Comparison of ENCODE assay signal across 1 cellular context in genomic region chr6:6684365-6684833, GRCh38.
TF ChIP-seq lines count a peak whose summit lies in the region.

No MANE protein-coding gene starts in this region.

TF ChIP-seq in GM12878, 131 proteins besides CTCF, POLR2A, EP300 and RAD21 (continued from another document and continues in another):
- TF ChIP-seq, protein P1, sequence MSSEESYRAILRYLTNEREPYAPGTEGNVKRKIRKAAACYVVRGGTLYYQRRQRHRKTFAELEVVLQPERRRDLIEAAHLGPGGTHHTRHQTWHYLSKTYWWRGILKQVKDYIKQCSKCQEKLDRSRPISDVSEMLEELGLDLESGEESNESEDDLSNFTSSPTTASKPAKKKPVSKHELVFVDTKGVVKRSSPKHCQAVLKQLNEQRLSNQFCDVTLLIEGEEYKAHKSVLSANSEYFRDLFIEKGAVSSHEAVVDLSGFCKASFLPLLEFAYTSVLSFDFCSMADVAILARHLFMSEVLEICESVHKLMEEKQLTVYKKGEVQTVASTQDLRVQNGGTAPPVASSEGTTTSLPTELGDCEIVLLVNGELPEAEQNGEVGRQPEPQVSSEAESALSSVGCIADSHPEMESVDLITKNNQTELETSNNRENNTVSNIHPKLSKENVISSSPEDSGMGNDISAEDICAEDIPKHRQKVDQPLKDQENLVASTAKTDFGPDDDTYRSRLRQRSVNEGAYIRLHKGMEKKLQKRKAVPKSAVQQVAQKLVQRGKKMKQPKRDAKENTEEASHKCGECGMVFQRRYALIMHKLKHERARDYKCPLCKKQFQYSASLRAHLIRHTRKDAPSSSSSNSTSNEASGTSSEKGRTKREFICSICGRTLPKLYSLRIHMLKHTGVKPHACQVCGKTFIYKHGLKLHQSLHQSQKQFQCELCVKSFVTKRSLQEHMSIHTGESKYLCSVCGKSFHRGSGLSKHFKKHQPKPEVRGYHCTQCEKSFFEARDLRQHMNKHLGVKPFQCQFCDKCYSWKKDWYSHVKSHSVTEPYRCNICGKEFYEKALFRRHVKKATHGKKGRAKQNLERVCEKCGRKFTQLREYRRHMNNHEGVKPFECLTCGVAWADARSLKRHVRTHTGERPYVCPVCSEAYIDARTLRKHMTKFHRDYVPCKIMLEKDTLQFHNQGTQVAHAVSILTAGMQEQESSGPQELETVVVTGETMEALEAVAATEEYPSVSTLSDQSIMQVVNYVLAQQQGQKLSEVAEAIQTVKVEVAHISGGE (CRISPR knock-in tag; IDR thresholded peaks at IDR 0.05), result no peak
- TF ChIP-seq ATF3 (IDR thresholded peaks at IDR 0.05; ENCODE audit: borderline replicate concordance, extremely low read depth, low read depth, low read length) (no peak), ETV6 (conservative IDR thresholded peaks at IDR 0.05 in 1 of 2, IDR thresholded peaks at IDR 0.05 in 1 of 2; ENCODE audit: borderline replicate concordance in 1 of 2, low read depth in 1 of 2) (peak in 1 of 2 experiments; percentile 58; a peak in 2 of 4 replicates), MEF2B (IDR thresholded peaks at IDR 0.05; ENCODE audit: partially characterized antibody, poor library complexity, severe bottlenecking) (peak; percentile 91), ZSCAN29 (IDR thresholded peaks at IDR 0.05) (no peak), CREM (IDR thresholded peaks at IDR 0.05; ENCODE audit: low read depth) (peak; percentile 91), SMAD5 (IDR thresholded peaks at IDR 0.05; ENCODE audit: low read depth) (peak; percentile 49; the same call in 1 of the 2 replicates), ZNF622 (IDR thresholded peaks at IDR 0.05) (no peak), EED (IDR thresholded peaks at IDR 0.05; ENCODE audit: low read depth) (peak; percentile 88), POU2F2 (IDR thresholded peaks at IDR 0.05; ENCODE audit: borderline replicate concordance, low read depth, low read length) (no peak; the same call in 2 of the 3 replicates), DPF2 (IDR thresholded peaks at IDR 0.05) (peak; percentile 93), ZNF274 (IDR thresholded peaks at IDR 0.05; ENCODE audit: insufficient read depth, insufficient read length) (no peak), MXI1 (IDR thresholded peaks at IDR 0.05; ENCODE audit: low read depth, low read length) (peak; percentile 82; the same call in 1 of the 2 replicates), HCFC1 (IDR thresholded peaks at IDR 0.05; ENCODE audit: low read length) (no peak), BACH1 (IDR thresholded peaks at IDR 0.05; ENCODE audit: borderline replicate concordance) (peak; percentile 88; the same call in 1 of the 2 replicates), RELB (IDR thresholded peaks at IDR 0.05; ENCODE audit: low read depth) (peak; percentile 81; the same call in 1 of the 2 replicates), ZZZ3 (IDR thresholded peaks at IDR 0.05; ENCODE audit: control insufficient read depth, insufficient read length, low read depth) (no peak), NBN (IDR thresholded peaks at IDR 0.05) (peak; percentile 87), RUNX3 (IDR thresholded peaks at IDR 0.05; ENCODE audit: low read length) (peak; percentile 98), ZNF207 (IDR thresholded peaks at IDR 0.05; ENCODE audit: borderline replicate concordance) (no peak), BCLAF1 (IDR thresholded peaks at IDR 0.05) (no peak), ATF7 (IDR thresholded peaks at IDR 0.05; ENCODE audit: low read depth) (peak; percentile 89), SRF (IDR thresholded peaks at IDR 0.05; ENCODE audit: low read depth in 2 of 2, low read length in 2 of 2) (no peak), TCF12 (IDR thresholded peaks at IDR 0.05; ENCODE audit: low read depth, low read length) (peak; percentile 84), BMI1 (IDR thresholded peaks at IDR 0.05; ENCODE audit: borderline replicate concordance) (peak; percentile 64; the same call in 1 of the 2 replicates), ZNF687 (IDR thresholded peaks at IDR 0.05) (peak; percentile 94), POLR2AphosphoS2 (IDR thresholded peaks at IDR 0.05; ENCODE audit: low read depth, low read length) (no peak), STAT1 (conservative IDR thresholded peaks at IDR 0.05) (no peak), CEBPB (IDR thresholded peaks at IDR 0.05; ENCODE audit: borderline replicate concordance in 1 of 2, low read depth in 2 of 2, low read length in 2 of 2) (no peak), KDM1A (IDR thresholded peaks at IDR 0.05; ENCODE audit: borderline replicate concordance) (no peak), ZNF384 (IDR thresholded peaks at IDR 0.05; ENCODE audit: borderline replicate concordance, low read depth, low read length) (no peak), SUPT20H (IDR thresholded peaks at IDR 0.05; ENCODE audit: borderline replicate concordance, control insufficient read depth, low read depth, low read length) (no peak), SMARCA5 (IDR thresholded peaks at IDR 0.05) (0 out of 2 replicates have a peak, but pooled peaks have one; percentile 5), HDAC6 (IDR thresholded peaks at IDR 0.05; ENCODE audit: unreplicated experiment) (no peak), KAT2A (conservative IDR thresholded peaks at IDR 0.05; ENCODE audit: control insufficient read depth, low read depth, low read length) (no peak), RAD51 (IDR thresholded peaks at IDR 0.05) (peak; percentile 98)
- TF ChIP-seq, protein P2, sequence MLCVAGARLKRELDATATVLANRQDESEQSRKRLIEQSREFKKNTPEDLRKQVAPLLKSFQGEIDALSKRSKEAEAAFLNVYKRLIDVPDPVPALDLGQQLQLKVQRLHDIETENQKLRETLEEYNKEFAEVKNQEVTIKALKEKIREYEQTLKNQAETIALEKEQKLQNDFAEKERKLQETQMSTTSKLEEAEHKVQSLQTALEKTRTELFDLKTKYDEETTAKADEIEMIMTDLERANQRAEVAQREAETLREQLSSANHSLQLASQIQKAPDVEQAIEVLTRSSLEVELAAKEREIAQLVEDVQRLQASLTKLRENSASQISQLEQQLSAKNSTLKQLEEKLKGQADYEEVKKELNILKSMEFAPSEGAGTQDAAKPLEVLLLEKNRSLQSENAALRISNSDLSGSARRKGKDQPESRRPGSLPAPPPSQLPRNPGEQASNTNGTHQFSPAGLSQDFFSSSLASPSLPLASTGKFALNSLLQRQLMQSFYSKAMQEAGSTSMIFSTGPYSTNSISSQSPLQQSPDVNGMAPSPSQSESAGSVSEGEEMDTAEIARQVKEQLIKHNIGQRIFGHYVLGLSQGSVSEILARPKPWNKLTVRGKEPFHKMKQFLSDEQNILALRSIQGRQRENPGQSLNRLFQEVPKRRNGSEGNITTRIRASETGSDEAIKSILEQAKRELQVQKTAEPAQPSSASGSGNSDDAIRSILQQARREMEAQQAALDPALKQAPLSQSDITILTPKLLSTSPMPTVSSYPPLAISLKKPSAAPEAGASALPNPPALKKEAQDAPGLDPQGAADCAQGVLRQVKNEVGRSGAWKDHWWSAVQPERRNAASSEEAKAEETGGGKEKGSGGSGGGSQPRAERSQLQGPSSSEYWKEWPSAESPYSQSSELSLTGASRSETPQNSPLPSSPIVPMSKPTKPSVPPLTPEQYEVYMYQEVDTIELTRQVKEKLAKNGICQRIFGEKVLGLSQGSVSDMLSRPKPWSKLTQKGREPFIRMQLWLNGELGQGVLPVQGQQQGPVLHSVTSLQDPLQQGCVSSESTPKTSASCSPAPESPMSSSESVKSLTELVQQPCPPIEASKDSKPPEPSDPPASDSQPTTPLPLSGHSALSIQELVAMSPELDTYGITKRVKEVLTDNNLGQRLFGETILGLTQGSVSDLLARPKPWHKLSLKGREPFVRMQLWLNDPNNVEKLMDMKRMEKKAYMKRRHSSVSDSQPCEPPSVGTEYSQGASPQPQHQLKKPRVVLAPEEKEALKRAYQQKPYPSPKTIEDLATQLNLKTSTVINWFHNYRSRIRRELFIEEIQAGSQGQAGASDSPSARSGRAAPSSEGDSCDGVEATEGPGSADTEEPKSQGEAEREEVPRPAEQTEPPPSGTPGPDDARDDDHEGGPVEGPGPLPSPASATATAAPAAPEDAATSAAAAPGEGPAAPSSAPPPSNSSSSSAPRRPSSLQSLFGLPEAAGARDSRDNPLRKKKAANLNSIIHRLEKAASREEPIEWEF (IDR thresholded peaks at IDR 0.05; ENCODE audit: insufficient replicate concordance, low read depth, low read length), result peak; percentile 86
- TF ChIP-seq, protein P3, sequence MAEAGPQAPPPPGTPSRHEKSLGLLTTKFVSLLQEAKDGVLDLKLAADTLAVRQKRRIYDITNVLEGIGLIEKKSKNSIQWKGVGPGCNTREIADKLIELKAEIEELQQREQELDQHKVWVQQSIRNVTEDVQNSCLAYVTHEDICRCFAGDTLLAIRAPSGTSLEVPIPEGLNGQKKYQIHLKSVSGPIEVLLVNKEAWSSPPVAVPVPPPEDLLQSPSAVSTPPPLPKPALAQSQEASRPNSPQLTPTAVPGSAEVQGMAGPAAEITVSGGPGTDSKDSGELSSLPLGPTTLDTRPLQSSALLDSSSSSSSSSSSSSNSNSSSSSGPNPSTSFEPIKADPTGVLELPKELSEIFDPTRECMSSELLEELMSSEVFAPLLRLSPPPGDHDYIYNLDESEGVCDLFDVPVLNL (IDR thresholded peaks at IDR 0.05; ENCODE audit: low read depth, low read length), result no peak
- TF ChIP-seq, protein P4, sequence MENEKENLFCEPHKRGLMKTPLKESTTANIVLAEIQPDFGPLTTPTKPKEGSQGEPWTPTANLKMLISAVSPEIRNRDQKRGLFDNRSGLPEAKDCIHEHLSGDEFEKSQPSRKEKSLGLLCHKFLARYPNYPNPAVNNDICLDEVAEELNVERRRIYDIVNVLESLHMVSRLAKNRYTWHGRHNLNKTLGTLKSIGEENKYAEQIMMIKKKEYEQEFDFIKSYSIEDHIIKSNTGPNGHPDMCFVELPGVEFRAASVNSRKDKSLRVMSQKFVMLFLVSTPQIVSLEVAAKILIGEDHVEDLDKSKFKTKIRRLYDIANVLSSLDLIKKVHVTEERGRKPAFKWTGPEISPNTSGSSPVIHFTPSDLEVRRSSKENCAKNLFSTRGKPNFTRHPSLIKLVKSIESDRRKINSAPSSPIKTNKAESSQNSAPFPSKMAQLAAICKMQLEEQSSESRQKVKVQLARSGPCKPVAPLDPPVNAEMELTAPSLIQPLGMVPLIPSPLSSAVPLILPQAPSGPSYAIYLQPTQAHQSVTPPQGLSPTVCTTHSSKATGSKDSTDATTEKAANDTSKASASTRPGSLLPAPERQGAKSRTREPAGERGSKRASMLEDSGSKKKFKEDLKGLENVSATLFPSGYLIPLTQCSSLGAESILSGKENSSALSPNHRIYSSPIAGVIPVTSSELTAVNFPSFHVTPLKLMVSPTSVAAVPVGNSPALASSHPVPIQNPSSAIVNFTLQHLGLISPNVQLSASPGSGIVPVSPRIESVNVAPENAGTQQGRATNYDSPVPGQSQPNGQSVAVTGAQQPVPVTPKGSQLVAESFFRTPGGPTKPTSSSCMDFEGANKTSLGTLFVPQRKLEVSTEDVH (IDR thresholded peaks at IDR 0.05; ENCODE audit: low read depth, partially characterized antibody), result no peak
